In genomic region chr11:100791103-100791502, GRCh38 we compare ENCODE assay signal across 17 cellular contexts.
"Had no signal": no experiment of that assay in that cellular context is flagged by ENCODE, and none has a peak within 500 bp of the region (broad histone marks: within the 10 kb centered on the region; RNA-seq: fewer than 3 reads in every experiment).

No MANE protein-coding gene starts in this region.

- H3K36me3 ChIP-seq: prostate gland, transverse colon had no signal

- H3K4me3 ChIP-seq: prostate gland, skin epidermis, transverse colon had no signal

- ATAC-seq: effector memory CD8-positive, alpha-beta T cell; right cardiac atrium had no signal

- H3K4me1 ChIP-seq: prostate gland had no signal

- H3K9me3 ChIP-seq: prostate gland, transverse colon had no signal

- DNase-seq: activated B cell treated with CpG ODN at 0.5 μM for 24 hours; activated CD4-positive, alpha-beta T cell treated with anti-CD3 and anti-CD28 coated beads, Interleukin-2, amount 10 ng/mL, durations not matched to agents 7 days and 5 days; activated naive CD4-positive, alpha-beta T cell; activated naive CD8-positive, alpha-beta T cell treated with anti-CD3 and anti-CD28 coated beads, Interleukin-2, amount 10 ng/mL, durations not matched to agents 7 days and 5 days; effector memory CD8-positive, alpha-beta T cell; foreskin melanocyte; head of caudate nucleus; right cardiac atrium; stimulated activated CD4-positive, alpha-beta T cell treated with anti-CD3 and anti-CD28 coated beads, Interleukin-15, amount 100 ng/mL, for 24 hours; stimulated activated CD4-positive, alpha-beta T cell treated with anti-CD3 and anti-CD28 coated beads, Interleukin-4, amount 100 ng/mL, for 1 hour; stimulated activated naive CD4-positive, alpha-beta T cell; substantia nigra; T-helper 2 cell; transverse colon had no signal

- H3K27ac ChIP-seq: epithelial cell of prostate, prostate gland, skin epidermis, transverse colon had no signal

- H3K27me3 ChIP-seq: transverse colon had no signal
